ENCODE assay signal across 22 cellular contexts in the genomic region with DNA sequence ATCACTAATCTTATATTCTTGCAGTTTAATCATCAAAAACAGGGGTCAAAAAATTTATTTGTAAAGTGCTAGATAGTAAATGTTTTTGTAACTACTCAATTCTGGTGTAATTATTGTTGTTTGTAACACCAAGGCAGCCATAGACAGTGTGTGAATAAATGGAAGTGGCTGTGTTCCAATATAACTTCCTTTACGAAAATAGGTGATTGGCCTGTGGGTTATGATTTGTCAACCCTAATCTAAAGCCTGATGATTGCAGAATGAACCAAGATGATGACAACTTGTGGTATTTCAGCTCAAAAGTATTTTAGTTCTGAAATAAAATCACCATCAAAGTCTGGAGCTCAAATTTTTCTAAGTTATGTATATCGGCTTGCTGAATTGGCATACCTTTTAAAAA.
"Had no signal": no experiment of that assay in that cellular context is flagged by ENCODE, and none has a peak within 500 bp of the region (broad histone marks: within the 10 kb centered on the region; RNA-seq: fewer than 3 reads in every experiment).

No MANE protein-coding gene starts in this region.

- H3K27ac ChIP-seq: hepatocyte, neural progenitor cell, ovary, right atrium auricular region, sigmoid colon, suprapubic skin, thyroid gland had no signal

- H3K4me1 ChIP-seq: right atrium auricular region, sigmoid colon, suprapubic skin, thyroid gland had no signal

- FAIRE-seq: endometrium, small intestine, urothelium cell line had no signal

- H2AFZ ChIP-seq: hepatocyte had no signal

- H3K79me2 ChIP-seq: hepatocyte had no signal

- ATAC-seq: esophagus mucosa; left colon; left ventricle myocardium superior; natural killer cell treated with Interleukin-12 subunit alpha and Interleukin-12 subunit beta and Interleukin-15 and Interleukin-18, amount 100 ng/mL, for 72 hours; stimulated activated naive CD8-positive, alpha-beta T cell treated with anti-CD3 and anti-CD28 coated beads, Interleukin-15, Interleukin-2, amounts not matched to agents 100 U/mL and 50 U/mL, for 24 hours had no signal

- H3K9ac ChIP-seq: neural progenitor cell had no signal

- H3K9me3 ChIP-seq: ovary, sigmoid colon, suprapubic skin, thyroid gland had no signal

- H3K36me3 ChIP-seq: neural progenitor cell, ovary, right atrium auricular region, sigmoid colon, suprapubic skin, thyroid gland had no signal

- H3K27me3 Mint-ChIP-seq: natural killer cell treated with Interleukin-12 subunit alpha and Interleukin-12 subunit beta and Interleukin-15 and Interleukin-18, amount 100 ng/mL, for 72 hours; type B pancreatic cell had no signal

- H3K4me3 Mint-ChIP-seq: natural killer cell treated with Interleukin-12 subunit alpha and Interleukin-12 subunit beta and Interleukin-15 and Interleukin-18, amount 100 ng/mL, for 72 hours; neural progenitor cell; type B pancreatic cell had no signal

- H3K4me1 Mint-ChIP-seq: neural progenitor cell had no signal

- H3K27ac Mint-ChIP-seq: natural killer cell treated with Interleukin-12 subunit alpha and Interleukin-12 subunit beta and Interleukin-15 and Interleukin-18, amount 100 ng/mL, for 72 hours; neural progenitor cell; type B pancreatic cell had no signal

- H3K9me3 Mint-ChIP-seq: neural progenitor cell, type B pancreatic cell had no signal

- H3K4me3 ChIP-seq: hepatocyte, lung, neural progenitor cell, ovary, right atrium auricular region, sigmoid colon, suprapubic skin, thyroid gland had no signal

- H3K27me3 ChIP-seq: hepatocyte, neural progenitor cell, ovary, right atrium auricular region, sigmoid colon, suprapubic skin, thyroid gland had no signal

- H3K36me3 Mint-ChIP-seq: natural killer cell treated with Interleukin-12 subunit alpha and Interleukin-12 subunit beta and Interleukin-15 and Interleukin-18, amount 100 ng/mL, for 72 hours; neural progenitor cell; type B pancreatic cell had no signal

- H3K4me2 ChIP-seq: hepatocyte, neural progenitor cell had no signal

- DNase-seq: effector memory CD4-positive, alpha-beta T cell; foreskin fibroblast; left colon; left ventricle myocardium superior; mesenchymal stem cell; midbrain; ovary; sigmoid colon; small intestine; stimulated activated CD4-positive, alpha-beta T cell treated with anti-CD3 and anti-CD28 coated beads, Interleukin-2, amount 100 ng/mL, for 48 hours; stimulated activated naive CD8-positive, alpha-beta T cell treated with anti-CD3 and anti-CD28 coated beads, Interleukin-15, Interleukin-2, amounts not matched to agents 100 U/mL and 50 U/mL, for 24 hours; thyroid gland had no signal
